19 cellular contexts compared by ENCODE assay signal in the genomic region with DNA sequence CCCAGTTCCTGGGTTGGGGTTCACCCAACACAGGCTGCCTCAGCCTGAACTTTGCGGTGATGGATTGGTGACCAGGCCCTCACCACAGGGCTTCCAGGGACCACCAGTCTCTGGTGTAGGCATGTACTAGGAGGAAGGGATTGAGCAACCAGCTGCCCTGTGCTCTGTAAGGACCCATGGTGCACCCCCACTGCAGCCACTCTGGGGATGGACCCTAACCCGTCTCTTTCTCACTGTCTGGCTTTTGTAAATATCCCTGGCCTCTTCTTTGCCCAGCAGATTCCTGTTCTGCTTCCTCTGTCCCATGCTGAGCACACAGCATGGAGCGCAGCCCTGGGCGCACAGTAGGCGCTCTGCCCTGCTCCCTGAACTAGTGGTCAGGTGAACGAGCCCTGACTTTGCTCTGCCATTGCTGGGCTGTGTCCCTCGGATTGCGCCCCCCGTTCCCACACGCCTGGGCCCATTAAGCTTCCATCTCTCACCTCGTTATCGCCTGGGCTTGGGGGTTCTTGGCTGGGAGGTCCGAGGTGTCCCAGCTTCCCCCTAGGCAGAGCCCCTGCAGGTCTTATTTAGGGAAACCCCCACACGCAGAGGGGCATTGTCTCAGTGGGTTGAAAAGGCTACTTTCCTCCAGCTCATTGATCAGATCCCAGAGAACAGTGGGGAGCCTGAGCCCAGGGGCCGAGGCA.
DNase-seq lines count a peak whose midpoint lies in the region; ATAC-seq and TF ChIP-seq lines count a peak whose summit lies in the region.
"Had no signal": no experiment of that assay in that cellular context is flagged by ENCODE, and none has a peak within 500 bp of the region (broad histone marks: within the 10 kb centered on the region; RNA-seq: fewer than 3 reads in every experiment).

No MANE protein-coding gene starts in this region.

- H3K27me3 Mint-ChIP-seq in Caco-2 (ENCODE audit: insufficient read depth, unreplicated experiment) (no peaks in the 10 kb centered on the region), endodermal cell (ENCODE audit: insufficient read depth) (no peaks in the 10 kb centered on the region), neural progenitor cell (ENCODE audit: insufficient read depth, low read depth) (peaks cover 10% of the 10 kb centered on the region)
- H3K27me3 Mint-ChIP-seq: CD4-positive, alpha-beta memory T cell had no signal

- ATAC-seq in GM19463 (IDR thresholded peaks at IDR 0.05; ENCODE audit: unreplicated experiment) (no peak), sciatic nerve (no peak)

- no TSS peak for BruUV-seq in Caco-2 (replicated peaks; lab: Mats Ljungman, UMichigan)

- H3K4me3 ChIP-seq in Caco-2 (ENCODE audit: low read depth, low read length) = no peak overlapping the region
- no peak overlapping the region for H3K4me3 ChIP-seq in HUES64 (ENCODE audit: low read length)
- no peak overlapping the region for H3K4me3 ChIP-seq in endodermal cell (ENCODE audit: low read length)
- no peak overlapping the region for H3K4me3 ChIP-seq in neural progenitor cell
- H3K4me3 ChIP-seq: HAP-1, MG63, SK-N-MC had no signal

- H3F3A ChIP-seq in neural progenitor cell (ENCODE audit: low read depth) = peaks cover 54% of the 10 kb centered on the region

- H3K79me2 ChIP-seq in neural progenitor cell (ENCODE audit: low read depth) = no peaks in the 10 kb centered on the region

- 44% methylated on average over 14 of the region's 15 CpGs for WGBS in HUES64
- 39 to 82% methylated on average over 5 to 14 of the region's 15 CpGs for WGBS in endodermal cell (ENCODE audit: insufficient coverage in 1 of 2, insufficient read length in 1 of 2), 2 experiments

- peak overlapping the region; percentile 64 for H3K4me2 ChIP-seq in neural progenitor cell

- H3K9ac ChIP-seq in HUES64 (ENCODE audit: low read depth, low read length) = peak overlapping the region; percentile 21
- H3K9ac ChIP-seq in endodermal cell (ENCODE audit: extremely low read depth, low read length, poor library complexity, severe bottlenecking) = no peak overlapping the region
- no peak overlapping the region for H3K9ac ChIP-seq in neural progenitor cell

- H3K4me1 Mint-ChIP-seq in Caco-2 (ENCODE audit: low read depth, unreplicated experiment) = peaks cover 60% of the 10 kb centered on the region
- peaks cover 68% of the 10 kb centered on the region for H3K4me1 Mint-ChIP-seq in endodermal cell
- peaks cover 55% of the 10 kb centered on the region for H3K4me1 Mint-ChIP-seq in neural progenitor cell
- H3K4me1 Mint-ChIP-seq: CD4-positive, alpha-beta memory T cell had no signal

- POLR2A ChIA-PET in Caco-2 (lab: Charles Lee) = interaction anchor here (0.6 to 1.0 kb wide), 2 partner anchors 13 to 70 kb away, joined by 3 to 5 read pairs; no protein-coding TSS in a partner anchor

- H2AFZ ChIP-seq in neural progenitor cell (replicated peaks) = peak overlapping the region; percentile 55

- TF ChIP-seq CTCF in Caco-2 (IDR thresholded peaks at IDR 0.05; ENCODE audit: insufficient read depth in 1 of 2, low read depth in 1 of 2, low read length in 1 of 2, severe bottlenecking in 1 of 2, unreplicated experiment in 1 of 2) = no peak
- no peak for TF ChIP-seq CTCF in endodermal cell (conservative IDR thresholded peaks at IDR 0.05)
- TF ChIP-seq CTCF in neural progenitor cell (IDR thresholded peaks at IDR 0.05) = no peak

- H3K27me3 ChIP-seq in Caco-2 (replicated peaks; ENCODE audit: control insufficient read depth, insufficient read depth, low read length) = no peaks in the 10 kb centered on the region
- H3K27me3 ChIP-seq in HUES64 (ENCODE audit: insufficient read depth, low read length) = no peaks in the 10 kb centered on the region
- H3K27me3 ChIP-seq in endodermal cell (ENCODE audit: control insufficient read depth, insufficient read depth, low read length, poor library complexity, severe bottlenecking) = no peaks in the 10 kb centered on the region
- H3K27me3 ChIP-seq in neural progenitor cell = no peaks in the 10 kb centered on the region
- H3K27me3 ChIP-seq: MG63 had no signal

- H3K9me3 Mint-ChIP-seq in Caco-2 (ENCODE audit: unreplicated experiment) (peaks cover 9% of the 10 kb centered on the region), endodermal cell (no peaks in the 10 kb centered on the region), neural progenitor cell (peaks cover 4% of the 10 kb centered on the region)

- peaks cover 6% of the 10 kb centered on the region for H3K36me3 Mint-ChIP-seq in Caco-2 (ENCODE audit: insufficient read depth, unreplicated experiment)
- H3K36me3 Mint-ChIP-seq in endodermal cell (ENCODE audit: low read depth) = no peaks in the 10 kb centered on the region
- no peaks in the 10 kb centered on the region for H3K36me3 Mint-ChIP-seq in neural progenitor cell

- intact Hi-C loops in Caco-2 (cut with micrococcal nuclease; ENCODE audit: unreplicated experiment) = loop anchor here (5.0 kb wide), 2 partner anchors 230 to 465 kb away; no protein-coding TSS in a partner anchor
- intact Hi-C loops in sciatic nerve (cut with DNase I) = no loop called here

- H3K4me1 ChIP-seq in Caco-2 (peaks cover 76% of the 10 kb centered on the region), HUES64 (ENCODE audit: insufficient read depth, low read length) (peaks cover 50% of the 10 kb centered on the region), endodermal cell (ENCODE audit: control insufficient read depth, insufficient read depth, low read length) (peaks cover 22% of the 10 kb centered on the region), neural progenitor cell (peaks cover 49% of the 10 kb centered on the region)

- no peak for DNase-seq in Caco-2
- peak; percentile 92 for DNase-seq in endodermal cell
- peak; percentile 74 for DNase-seq in neural progenitor cell (ENCODE audit: low spot score)
- no peak for DNase-seq in NCI-H2107 (lab: John Stamatoyannopoulos, UW)
- DNase-seq in NCI-H187 treated with DMSO at 0.1 percent for 48 hours (lab: John Stamatoyannopoulos, UW) = no peak
- no peak for DNase-seq in sciatic nerve (ENCODE audit: low spot score)
- DNase-seq: Calu3; CD4-positive, alpha-beta memory T cell; EL; Kasumi-1; MG63; NCI-H1048; NCI-H1436; NCI-H2029; Right ventricle myocardium superior had no signal

- peaks cover 1% of the 10 kb centered on the region; the same call in 1 of the 2 replicates for H3K36me3 ChIP-seq in Caco-2 (ENCODE audit: control insufficient read depth, insufficient read depth, low read length)
- no peaks in the 10 kb centered on the region for H3K36me3 ChIP-seq in HUES64 (ENCODE audit: insufficient read depth, low read length)
- H3K36me3 ChIP-seq in endodermal cell (ENCODE audit: control insufficient read depth, insufficient read depth, low read length) = no peaks in the 10 kb centered on the region
- H3K36me3 ChIP-seq in neural progenitor cell = no peaks in the 10 kb centered on the region
- H3K36me3 ChIP-seq: HAP-1, MG63 had no signal

- H3K27ac Mint-ChIP-seq in Caco-2 (ENCODE audit: unreplicated experiment) = peak overlapping the region; percentile 63
- peak overlapping the region; percentile 95 for H3K27ac Mint-ChIP-seq in endodermal cell
- no peak overlapping the region for H3K27ac Mint-ChIP-seq in neural progenitor cell
- H3K27ac Mint-ChIP-seq: CD4-positive, alpha-beta memory T cell had no signal

- CTCF ChIA-PET in Caco-2 (lab: Charles Lee) = no interaction called here

- H3K4me3 Mint-ChIP-seq in Caco-2 (ENCODE audit: unreplicated experiment) (peak overlapping the region; percentile 18), endodermal cell (peak overlapping the region; percentile 54), neural progenitor cell (no peak overlapping the region)
- H3K4me3 Mint-ChIP-seq: CD4-positive, alpha-beta memory T cell had no signal

- no peaks in the 10 kb centered on the region for H4K20me1 ChIP-seq in neural progenitor cell (ENCODE audit: low read depth)

- H3K27ac ChIP-seq in HUES64 (ENCODE audit: low read depth, low read length) (peak overlapping the region; percentile 96), endodermal cell (ENCODE audit: low read depth, low read length) (peak overlapping the region; percentile 20), neural progenitor cell (peak overlapping the region; percentile 30)
- H3K27ac ChIP-seq: SK-N-MC had no signal

- no peaks in the 10 kb centered on the region for H3K9me3 ChIP-seq in Caco-2
- no peaks in the 10 kb centered on the region for H3K9me3 ChIP-seq in HUES64 (ENCODE audit: insufficient read depth, low read depth, low read length)
- no peaks in the 10 kb centered on the region for H3K9me3 ChIP-seq in endodermal cell (ENCODE audit: control insufficient read depth, low read length)
- H3K9me3 ChIP-seq in neural progenitor cell (ENCODE audit: low read depth) = peaks cover 5% of the 10 kb centered on the region
- H3K9me3 ChIP-seq: HAP-1, MG63 had no signal

Comparison
In these comparisons a context has a peak if more than half of its experiments do, and no peak if none do; other contexts are left out.
1. DNase-seq: peak in endodermal cell (single experiment) and neural progenitor cell (single experiment); none in Caco-2 (0 of 2), NCI-H2107 (single experiment), NCI-H187 treated with DMSO at 0.1 percent for 48 hours (single experiment) and sciatic nerve (single experiment).
2. H3K27ac ChIP-seq: peak in every context shown above with its lines; median percentile 96 in HUES64; 30 in neural progenitor cell; 20 in endodermal cell.